In genomic region chr1:156646738-156647211, GRCh38 we compare ENCODE assay signal across 22 cellular contexts. TPM values are rescaled to one million over a fixed set of nuclear protein-coding genes. Genes with fewer than 3 reads are reported as not detected.
A peak's percentile ranks its signal among the peaks of the same experiment; 100 is the strongest.
DNase-seq lines count a peak whose midpoint lies in the region; ATAC-seq, FAIRE-seq and TF ChIP-seq lines count a peak whose summit lies in the region.
"Had no signal": no experiment of that assay in that cellular context is flagged by ENCODE, and none has a peak within 500 bp of the region (broad histone marks: within the 10 kb centered on the region; RNA-seq: fewer than 3 reads in every experiment).

No MANE protein-coding gene starts in this region.

- no peak overlapping the region for H2AFZ ChIP-seq in K562 (ENCODE audit: low read depth, low read length)

- H3K27ac ChIP-seq in WERI-Rb-1 (peak overlapping the region; percentile 42), K562 (ENCODE audit: extremely low read depth, low read depth, low read length) (no peak overlapping the region)
- H3K27ac ChIP-seq: A549 had no signal

- no peaks in the 10 kb centered on the region for H3K36me3 ChIP-seq in WERI-Rb-1
- peaks cover 56% of the 10 kb centered on the region for H3K36me3 ChIP-seq in K562 (ENCODE audit: control insufficient read depth, insufficient read depth, low read length)
- no peaks in the 10 kb centered on the region for H3K36me3 ChIP-seq in iPS-15b (ENCODE audit: control insufficient read depth, insufficient read depth, low read length)

- H3K36me3 Mint-ChIP-seq in mesothelial cell of epicardium: no peaks in the 10 kb centered on the region
- H3K36me3 Mint-ChIP-seq: CD8-positive, alpha-beta T cell had no signal

- CTCF ChIA-PET in K562 (lab: Yijun Ruan, JAX; ENCODE audit: low intra/inter-chr PET ratio): no interaction called here

- FAIRE-seq in K562 (lab: Jason Lieb, UNC): no peak
- FAIRE-seq: A549, D721Med, G401.6, GM12891, HTR-8/SVneo had no signal

- H3K4me3 Mint-ChIP-seq in mesothelial cell of epicardium: no peak overlapping the region
- H3K4me3 Mint-ChIP-seq: CD8-positive, alpha-beta T cell; HFFc6 had no signal

- DNase-seq in WERI-Rb-1: no peak
- no peak for DNase-seq in K562 (ENCODE audit: extremely low read depth in 1 of 4, low spot score in 3 of 4)
- DNase-seq in NK-92 treated with Interleukin-12 subunit alpha and Interleukin-12 subunit beta, amount 100 ng/mL, for 24 hours (lab: John Stamatoyannopoulos, UW): no peak
- DNase-seq in mesothelial cell of epicardium (ENCODE audit: low spot score in 2 of 2, unreplicated experiment in 2 of 2): no peak
- no peak for DNase-seq in NCI-H345 (lab: John Stamatoyannopoulos, UW)
- DNase-seq: CD8-positive, alpha-beta T cell; COR-L47; DMS153; DMS79 treated with DMSO at 0.1 percent for 48 hours; EL; HCEC 1CT; HFFc6 had no signal

- no peaks in the 10 kb centered on the region for H3K9me3 Mint-ChIP-seq in mesothelial cell of epicardium
- H3K9me3 Mint-ChIP-seq: CD8-positive, alpha-beta T cell; HFFc6 had no signal

- TF ChIP-seq POLR2A in K562 (conservative IDR thresholded peaks at IDR 0.05): no peak

- no peak for TF ChIP-seq RAD21 in K562 (CRISPR knock-in tag; conservative IDR thresholded peaks at IDR 0.05 in 1 of 2, IDR thresholded peaks at IDR 0.05 in 1 of 2)

- intact Hi-C loops in K562 (cut with micrococcal nuclease): no loop called here

- no peak overlapping the region for H3K27ac Mint-ChIP-seq in mesothelial cell of epicardium
- H3K27ac Mint-ChIP-seq: CD14-positive monocyte; CD8-positive, alpha-beta T cell; HFFc6 had no signal

- H3K79me2 ChIP-seq in K562 (ENCODE audit: control insufficient read depth, insufficient read depth, low read length): no peaks in the 10 kb centered on the region

- peaks cover 2% of the 10 kb centered on the region for H3K27me3 ChIP-seq in WERI-Rb-1 (ENCODE audit: insufficient read depth, low read depth, severe bottlenecking)
- no peaks in the 10 kb centered on the region for H3K27me3 ChIP-seq in K562 (ENCODE audit: control insufficient read depth in 2 of 2, insufficient read depth in 2 of 2, low read length in 2 of 2)
- H3K27me3 ChIP-seq in iPS-15b (ENCODE audit: control insufficient read depth, insufficient read depth, low read length): peaks cover 92% of the 10 kb centered on the region

- no peak overlapping the region for H3K4me2 ChIP-seq in K562 (ENCODE audit: insufficient read depth, low read length)
- H3K4me2 ChIP-seq: A549 had no signal

- no peaks in the 10 kb centered on the region for H3K9me3 ChIP-seq in WERI-Rb-1 (ENCODE audit: severe bottlenecking)
- H3K9me3 ChIP-seq in K562 (replicated peaks; ENCODE audit: control insufficient read depth, insufficient read depth, low read depth, low read length): no peaks in the 10 kb centered on the region
- H3K9me3 ChIP-seq in iPS-15b (ENCODE audit: control insufficient read depth, insufficient read depth, low read length): no peaks in the 10 kb centered on the region
- H3K9me3 ChIP-seq: A549 had no signal

- peaks cover under 1% of the 10 kb centered on the region for H3K9me1 ChIP-seq in K562 (ENCODE audit: control insufficient read depth, insufficient read depth, low read length)

- WGBS in K562 (ENCODE audit: insufficient coverage, low coverage, missing lambda C conversion rate): 98% methylated on average over 17 of the region's 51 CpGs

- H3K9ac ChIP-seq in K562 (ENCODE audit: insufficient read depth in 1 of 2, low read depth in 2 of 2, low read length in 2 of 2) (no peak overlapping the region), iPS-15b (ENCODE audit: low read depth, low read length) (no peak overlapping the region)

- no peak for TF ChIP-seq EP300 in K562 (IDR thresholded peaks at IDR 0.05; ENCODE audit: low read length)

- H3K4me3 ChIP-seq in WERI-Rb-1 (ENCODE audit: low read depth, low read length): no peak overlapping the region
- H3K4me3 ChIP-seq in K562: no peak overlapping the region
- H3K4me3 ChIP-seq in iPS-15b (ENCODE audit: low read depth, low read length): peak overlapping the region; percentile 30
- H3K4me3 ChIP-seq: A549 had no signal

- BruUV-seq in K562 (replicated peaks; lab: Mats Ljungman, UMichigan): no TSS peak

- peaks cover 4% of the 10 kb centered on the region for H3K4me1 Mint-ChIP-seq in mesothelial cell of epicardium

- peaks cover 89% of the 10 kb centered on the region for H3K27me3 Mint-ChIP-seq in mesothelial cell of epicardium (ENCODE audit: low read depth)

- peaks cover 64% of the 10 kb centered on the region for H4K20me1 ChIP-seq in K562 (replicated peaks; ENCODE audit: control insufficient read depth, insufficient read depth, low read length)

- in situ Hi-C loops in K562 (cut with MboI): no loop called here

- ATAC-seq in K562: no peak
- ATAC-seq: A549; CD8-positive, alpha-beta T cell had no signal

- TF ChIP-seq CTCF in WERI-Rb-1 (IDR thresholded peaks at IDR 0.05; ENCODE audit: low read depth, low read length): no peak
- TF ChIP-seq CTCF in K562 (IDR thresholded peaks at IDR 0.05 in 2 of 3, conservative IDR thresholded peaks at IDR 0.05 in 1 of 3; ENCODE audit: insufficient read depth in 2 of 3, low read depth in 1 of 3, low read length in 3 of 3): no peak
- TF ChIP-seq CTCF in mesothelial cell of epicardium (IDR thresholded peaks at IDR 0.05; ENCODE audit: unreplicated experiment): no peak

- POLR2A ChIA-PET in K562 (lab: Yijun Ruan, JAX): no interaction called here

- H3K4me1 ChIP-seq in K562 (replicated peaks in 1 of 2; ENCODE audit: control insufficient read depth in 2 of 2, insufficient read depth in 2 of 2, low read length in 2 of 2) (peaks cover 0 to 30% of the 10 kb centered on the region in 2 experiments; a peak in 3 of 5 replicates), iPS-15b (ENCODE audit: control insufficient read depth, insufficient read depth, low read length) (no peaks in the 10 kb centered on the region)
- H3K4me1 ChIP-seq: A549 had no signal

RNA-seq across cellular contexts. Expression of gene BCAN, which starts 4.9 kb away (rescaled TPM):
- total RNA-seq in K562 (2011; cell fraction: chromatin; rRNA removed; ENCODE audit: low replicate concordance): 0.12 TPM in 1 of 2 replicates, not detected in the other
- total RNA-seq in K562 (2011; cell fraction: nucleolus; rRNA removed): 0.17 and 0.26 TPM in 2 replicates
- total RNA-seq in K562 (2011; cell fraction: nucleoplasm; rRNA removed): not detected in 2 replicates
- 0.12 TPM in 1 of 2 replicates, not detected in the other for total RNA-seq in K562 (2014; rRNA removed)
- total RNA-seq in K562 (2014; rRNA removed; fragmentation: Illumina TruSeq; extraction: Trizol): not detected in 2 replicates
- 0.08 TPM in 1 of 2 replicates, not detected in the other for total RNA-seq in K562 (2015; rRNA removed; fragmentation: Illumina TruSeq; extraction: Trizol)
- 0.22 TPM in 1 of 2 replicates, not detected in the other for total RNA-seq in K562 (2021)
- 0.06 and 0.09 TPM in 2 replicates for polyA plus RNA-seq in K562 (2011; rRNA removed)
- 0.04 and 0.25 TPM in 2 replicates for polyA plus RNA-seq in K562 (2011; cell fraction: cytosol; rRNA removed)
- 0.06 and 0.21 TPM in 2 replicates for polyA plus RNA-seq in K562 (2011; cell fraction: nucleus; rRNA removed)
- polyA plus RNA-seq in K562 (2012): 0.35 and 0.52 TPM in 2 replicates
- polyA plus RNA-seq in K562 (2014; fragmentation: Illumina TruSeq; extraction: Trizol): 0.19 and 0.33 TPM in 2 replicates
- polyA plus RNA-seq in K562 (2014; fragmentation: Nextera tagmentation; extraction: Ambion mirVana): under 1 TPM in 1 of 2 experiments, not detected in 1; 0.04 TPM
- 0.22 and 0.23 TPM in 2 replicates for polyA plus RNA-seq in K562 (2014; rRNA removed)
- not detected in 2 replicates for polyA minus RNA-seq in K562 (2011; rRNA and poly(A)+ RNA removed)
- polyA minus RNA-seq in K562 (2011; cell fraction: cytosol; rRNA and poly(A)+ RNA removed): not detected in 2 replicates
- polyA minus RNA-seq in K562 (2011; cell fraction: nucleus; rRNA and poly(A)+ RNA removed): not detected in 2 replicates
- 0.54 to 0.85 TPM (median 0.78 TPM) in 3 replicates for total RNA-seq in mesothelial cell of epicardium
- total RNA-seq: CD8-positive, alpha-beta T cell; HFFc6 had no signal
- polyA plus RNA-seq: A549, AG04450, CD14-positive monocyte had no signal

RNA-seq across cellular contexts. Expression of gene HAPLN2, which starts 27.6 kb away (rescaled TPM):
- total RNA-seq in K562 (2011; cell fraction: chromatin; rRNA removed; ENCODE audit: low replicate concordance): 1.4 TPM in 1 of 2 replicates, not detected in the other
- 3.0 TPM in 2 replicates for total RNA-seq in K562 (2011; cell fraction: nucleolus; rRNA removed)
- 0.53 and 0.88 TPM in 2 replicates for total RNA-seq in K562 (2011; cell fraction: nucleoplasm; rRNA removed)
- total RNA-seq in K562 (2014; rRNA removed) (3.1 and 3.8 TPM in 2 replicates), K562 (2014; rRNA removed; fragmentation: Illumina TruSeq; extraction: Trizol) (not detected in 2 replicates), K562 (2015; rRNA removed; fragmentation: Illumina TruSeq; extraction: Trizol) (0.14 and 0.19 TPM in 2 replicates), K562 (2021) (3.6 and 5.2 TPM in 2 replicates), mesothelial cell of epicardium (0.76 to 1.2 TPM (median 1.2 TPM) in 3 replicates)
- polyA plus RNA-seq in K562 (2011; rRNA removed) (0.39 and 0.76 TPM in 2 replicates), K562 (2014; fragmentation: Illumina TruSeq; extraction: Trizol) (0.17 TPM in 1 of 2 replicates, not detected in the other), K562 (2014; fragmentation: Nextera tagmentation; extraction: Ambion mirVana) (not detected), K562 (2014; rRNA removed) (4.4 and 4.5 TPM in 2 replicates)
- polyA plus RNA-seq in K562 (2011; cell fraction: cytosol; rRNA removed): 1.3 and 4.1 TPM in 2 replicates
- 6.5 and 10.9 TPM in 2 replicates for polyA plus RNA-seq in K562 (2011; cell fraction: nucleus; rRNA removed)
- 0.95 and 3.3 TPM in 2 replicates for polyA plus RNA-seq in K562 (2012)
- 0.35 TPM in 1 of 2 replicates, not detected in the other for polyA minus RNA-seq in K562 (2011; rRNA and poly(A)+ RNA removed)
- not detected in 2 replicates for polyA minus RNA-seq in K562 (2011; cell fraction: cytosol; rRNA and poly(A)+ RNA removed)
- polyA minus RNA-seq in K562 (2011; cell fraction: nucleus; rRNA and poly(A)+ RNA removed): 3.1 and 3.8 TPM in 2 replicates
- total RNA-seq: H4, HFFc6 had no signal
- polyA plus RNA-seq: AG04450, BJ, CD14-positive monocyte had no signal

RNA-seq across cellular contexts. Expression of gene NES, which starts 30.4 kb away (rescaled TPM):
- total RNA-seq in K562 (2011; cell fraction: chromatin; rRNA removed; ENCODE audit: low replicate concordance): 1.5 and 2.0 TPM in 2 replicates
- 1.7 TPM in 2 replicates for total RNA-seq in K562 (2011; cell fraction: nucleolus; rRNA removed)
- 1.8 and 3.1 TPM in 2 replicates for total RNA-seq in K562 (2011; cell fraction: nucleoplasm; rRNA removed)
- total RNA-seq in K562 (2014; rRNA removed) (5.8 and 6.6 TPM in 2 replicates), K562 (2014; rRNA removed; fragmentation: Illumina TruSeq; extraction: Trizol) (3.3 and 4.1 TPM in 2 replicates), K562 (2015; rRNA removed; fragmentation: Illumina TruSeq; extraction: Trizol) (4.8 and 4.9 TPM in 2 replicates), K562 (2021) (5.5 and 8.6 TPM in 2 replicates), mesothelial cell of epicardium (53.8 to 56.9 TPM (median 56.8 TPM) in 3 replicates)
- polyA plus RNA-seq in K562 (2011; rRNA removed) (2.7 TPM in 2 replicates), K562 (2014; fragmentation: Illumina TruSeq; extraction: Trizol) (5.4 and 6.3 TPM in 2 replicates), K562 (2014; fragmentation: Nextera tagmentation; extraction: Ambion mirVana) (under 1 TPM; 0.10 to 0.13 TPM), K562 (2014; rRNA removed) (2.5 and 4.2 TPM in 2 replicates)
- polyA plus RNA-seq in K562 (2011; cell fraction: cytosol; rRNA removed): 1.5 and 2.5 TPM in 2 replicates
- 3.2 and 5.5 TPM in 2 replicates for polyA plus RNA-seq in K562 (2011; cell fraction: nucleus; rRNA removed)
- polyA plus RNA-seq in K562 (2012): 6.5 and 7.0 TPM in 2 replicates
- 2.3 and 2.4 TPM in 2 replicates for polyA minus RNA-seq in K562 (2011; rRNA and poly(A)+ RNA removed)
- polyA minus RNA-seq in K562 (2011; cell fraction: cytosol; rRNA and poly(A)+ RNA removed): 3.8 and 5.4 TPM in 2 replicates
- 1.2 and 1.4 TPM in 2 replicates for polyA minus RNA-seq in K562 (2011; cell fraction: nucleus; rRNA and poly(A)+ RNA removed)
- total RNA-seq: CD8-positive, alpha-beta T cell had no signal
- polyA plus RNA-seq: CD14-positive monocyte had no signal

RNA-seq across cellular contexts. Expression of gene GPATCH4, which starts 45.5 kb away (rescaled TPM):
- 75.8 and 111 TPM in 2 replicates for total RNA-seq in K562 (2011; cell fraction: chromatin; rRNA removed; ENCODE audit: low replicate concordance)
- 69.5 and 70.0 TPM in 2 replicates for total RNA-seq in K562 (2011; cell fraction: nucleolus; rRNA removed)
- total RNA-seq in K562 (2011; cell fraction: nucleoplasm; rRNA removed): 69.2 and 102 TPM in 2 replicates
- total RNA-seq in K562 (2014; rRNA removed) (43.7 and 47.5 TPM in 2 replicates), K562 (2014; rRNA removed; fragmentation: Illumina TruSeq; extraction: Trizol) (73.1 and 76.5 TPM in 2 replicates), K562 (2015; rRNA removed; fragmentation: Illumina TruSeq; extraction: Trizol) (75.8 and 79.5 TPM in 2 replicates), K562 (2021) (45.8 and 51.4 TPM in 2 replicates), mesothelial cell of epicardium (22.7 to 24.0 TPM (median 23.6 TPM) in 3 replicates)
- polyA plus RNA-seq in K562 (2011; rRNA removed) (51.5 and 57.9 TPM in 2 replicates), K562 (2014; fragmentation: Illumina TruSeq; extraction: Trizol) (94.7 and 105 TPM in 2 replicates), K562 (2014; fragmentation: Nextera tagmentation; extraction: Ambion mirVana) (10 to 100 TPM; 82.1 to 90.8 TPM), K562 (2014; rRNA removed) (53.9 and 59.3 TPM in 2 replicates)
- polyA plus RNA-seq in K562 (2011; cell fraction: cytosol; rRNA removed): 29.4 and 32.0 TPM in 2 replicates
- polyA plus RNA-seq in K562 (2011; cell fraction: nucleus; rRNA removed): 51.1 and 51.7 TPM in 2 replicates
- 27.1 and 86.2 TPM in 2 replicates for polyA plus RNA-seq in K562 (2012)
- 72.9 and 74.3 TPM in 2 replicates for polyA minus RNA-seq in K562 (2011; rRNA and poly(A)+ RNA removed)
- 17.4 and 29.2 TPM in 2 replicates for polyA minus RNA-seq in K562 (2011; cell fraction: cytosol; rRNA and poly(A)+ RNA removed)
- 49.8 and 60.9 TPM in 2 replicates for polyA minus RNA-seq in K562 (2011; cell fraction: nucleus; rRNA and poly(A)+ RNA removed)

RNA-seq across cellular contexts. Expression of gene NAXE, which starts 55.2 kb away (rescaled TPM):
- total RNA-seq in K562 (2011; cell fraction: chromatin; rRNA removed; ENCODE audit: low replicate concordance): 43.8 and 126 TPM in 2 replicates
- 112 and 139 TPM in 2 replicates for total RNA-seq in K562 (2011; cell fraction: nucleolus; rRNA removed)
- 102 TPM in 2 replicates for total RNA-seq in K562 (2011; cell fraction: nucleoplasm; rRNA removed)
- total RNA-seq in K562 (2014; rRNA removed) (122 and 150 TPM in 2 replicates), K562 (2014; rRNA removed; fragmentation: Illumina TruSeq; extraction: Trizol) (76.6 and 99.9 TPM in 2 replicates), K562 (2015; rRNA removed; fragmentation: Illumina TruSeq; extraction: Trizol) (90.0 and 93.1 TPM in 2 replicates), K562 (2021) (112 and 113 TPM in 2 replicates), mesothelial cell of epicardium (99.1 to 105 TPM (median 104 TPM) in 3 replicates)
- polyA plus RNA-seq in K562 (2011; rRNA removed) (38.4 and 66.9 TPM in 2 replicates), K562 (2014; fragmentation: Illumina TruSeq; extraction: Trizol) (136 and 137 TPM in 2 replicates), K562 (2014; fragmentation: Nextera tagmentation; extraction: Ambion mirVana) (10 to 100 TPM; 27.3 to 38.2 TPM), K562 (2014; rRNA removed) (77.2 and 85.8 TPM in 2 replicates)
- 81.6 and 136 TPM in 2 replicates for polyA plus RNA-seq in K562 (2011; cell fraction: cytosol; rRNA removed)
- polyA plus RNA-seq in K562 (2011; cell fraction: nucleus; rRNA removed): 82.3 and 92.2 TPM in 2 replicates
- polyA plus RNA-seq in K562 (2012): 106 and 111 TPM in 2 replicates
- polyA minus RNA-seq in K562 (2011; rRNA and poly(A)+ RNA removed): 31.2 and 45.6 TPM in 2 replicates
- 23.6 and 34.6 TPM in 2 replicates for polyA minus RNA-seq in K562 (2011; cell fraction: cytosol; rRNA and poly(A)+ RNA removed)
- 40.1 and 65.3 TPM in 2 replicates for polyA minus RNA-seq in K562 (2011; cell fraction: nucleus; rRNA and poly(A)+ RNA removed)
